ENCODE assay signal across 30 cellular contexts in the genomic region with DNA sequence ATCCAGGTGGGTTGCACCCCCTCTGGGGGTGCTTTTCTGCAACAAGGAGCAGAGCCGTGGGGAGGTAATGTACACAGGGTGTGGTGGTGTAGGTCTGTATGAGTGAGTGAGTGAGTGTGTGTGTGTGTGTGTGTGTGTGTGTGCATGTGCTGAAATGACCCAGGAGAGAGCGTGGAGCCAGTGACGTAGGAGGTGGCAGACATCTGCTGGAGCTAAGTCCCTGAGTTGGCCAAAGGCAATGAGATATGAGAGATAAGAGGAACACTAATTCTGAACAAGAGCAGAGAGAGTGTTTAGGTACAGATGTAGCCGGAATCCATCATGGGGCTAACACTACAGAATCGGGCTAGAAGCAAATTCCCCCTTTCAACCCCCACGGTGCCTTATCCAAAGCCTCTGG.
"Had no signal": no experiment of that assay in that cellular context is flagged by ENCODE, and none has a peak within 500 bp of the region (broad histone marks: within the 10 kb centered on the region; RNA-seq: fewer than 3 reads in every experiment).

No MANE protein-coding gene starts in this region.

- FAIRE-seq: islet of Langerhans had no signal

- H3K27ac ChIP-seq: body of pancreas, colonic mucosa, neutrophil, ovary, right lobe of liver, thyroid gland had no signal

- H3K9me3 ChIP-seq: body of pancreas, colonic mucosa, neutrophil, ovary, right lobe of liver, thyroid gland had no signal

- H3K4me1 ChIP-seq: body of pancreas, colonic mucosa had no signal

- H3K27ac Mint-ChIP-seq: activated CD4-positive, alpha-beta T cell treated with anti-CD3 and anti-CD28 coated beads, Interleukin-2, amount 10 ng/mL, durations not matched to agents 7 days and 5 days; activated CD8-positive, alpha-beta memory T cell treated with anti-CD3 and anti-CD28 coated beads, Interleukin-2, amount 10 ng/mL, durations not matched to agents 7 days and 5 days; activated naive CD8-positive, alpha-beta T cell; nephron; progenitor cell of endocrine pancreas; stimulated activated memory B cell treated with anti-CD40 and anti-IgM and Interleukin-4, amounts not matched to agents 10 μg/mL and 1 μg/mL and 100 μg/mL, for 72 hours had no signal

- H3K4me3 Mint-ChIP-seq: activated CD4-positive, alpha-beta T cell treated with anti-CD3 and anti-CD28 coated beads, Interleukin-2, amount 10 ng/mL, durations not matched to agents 7 days and 5 days; activated CD8-positive, alpha-beta memory T cell treated with anti-CD3 and anti-CD28 coated beads, Interleukin-2, amount 10 ng/mL, durations not matched to agents 7 days and 5 days; activated CD8-positive, alpha-beta T cell treated with anti-CD3 and anti-CD28 coated beads, Interleukin-2, amount 10 ng/mL, durations not matched to agents 7 days and 5 days; activated naive CD8-positive, alpha-beta T cell; activated T-cell treated with anti-CD3 and anti-CD28 coated beads, Interleukin-2, amount 50 U/mL, for 72 hours; nephron; stimulated activated memory B cell treated with anti-CD40 and anti-IgM and Interleukin-4, amounts not matched to agents 10 μg/mL and 1 μg/mL and 100 μg/mL, for 72 hours; stimulated activated naive CD8-positive, alpha-beta T cell treated with anti-CD3 and anti-CD28 coated beads, Interleukin-15, amount 100 ng/mL, for 72 hours had no signal

- H3K36me3 ChIP-seq: colonic mucosa, ovary, thyroid gland had no signal

- H3K27me3 ChIP-seq: body of pancreas, colonic mucosa, neutrophil, ovary, right lobe of liver, thyroid gland had no signal

- H3K4me1 Mint-ChIP-seq: activated CD4-positive, alpha-beta T cell treated with anti-CD3 and anti-CD28 coated beads, Interleukin-2, amount 10 ng/mL, durations not matched to agents 7 days and 5 days; activated CD8-positive, alpha-beta memory T cell treated with anti-CD3 and anti-CD28 coated beads, Interleukin-2, amount 10 ng/mL, durations not matched to agents 7 days and 5 days; nephron; stimulated activated memory B cell treated with anti-CD40 and anti-IgM and Interleukin-4, amounts not matched to agents 10 μg/mL and 1 μg/mL and 100 μg/mL, for 72 hours; stimulated activated naive CD8-positive, alpha-beta T cell treated with anti-CD3 and anti-CD28 coated beads, Interleukin-15, amount 100 ng/mL, for 72 hours had no signal

- H3K27me3 Mint-ChIP-seq: activated CD4-positive, alpha-beta T cell treated with anti-CD3 and anti-CD28 coated beads, Interleukin-2, amount 10 ng/mL, durations not matched to agents 7 days and 5 days; activated CD8-positive, alpha-beta memory T cell treated with anti-CD3 and anti-CD28 coated beads, Interleukin-2, amount 10 ng/mL, durations not matched to agents 7 days and 5 days; activated naive CD8-positive, alpha-beta T cell; progenitor cell of endocrine pancreas; stimulated activated memory B cell treated with anti-CD40 and anti-IgM and Interleukin-4, amounts not matched to agents 10 μg/mL and 1 μg/mL and 100 μg/mL, for 72 hours; stimulated activated naive CD8-positive, alpha-beta T cell treated with anti-CD3 and anti-CD28 coated beads, Interleukin-15, amount 100 ng/mL, for 72 hours had no signal

- ATAC-seq: activated CD8-positive, alpha-beta memory T cell treated with anti-CD3 and anti-CD28 coated beads, Interleukin-2, amount 10 ng/mL, durations not matched to agents 7 days and 5 days; activated CD8-positive, alpha-beta T cell treated with anti-CD3 and anti-CD28 coated beads, Interleukin-2, amount 10 ng/mL, durations not matched to agents 7 days and 5 days; activated T-cell treated with anti-CD3 and anti-CD28 coated beads, Interleukin-2, amount 50 U/mL, for 72 hours; body of pancreas; left cardiac atrium; left ventricle myocardium superior; right lobe of liver; stimulated activated memory B cell treated with anti-CD40 and anti-IgM and Interleukin-4, amounts not matched to agents 10 μg/mL and 1 μg/mL and 100 μg/mL, for 72 hours; stimulated activated naive CD8-positive, alpha-beta T cell treated with anti-CD3 and anti-CD28 coated beads, Interleukin-15, amount 100 ng/mL, for 72 hours had no signal

- H3K4me3 ChIP-seq: body of pancreas, colonic mucosa, ovary, right lobe of liver, thyroid gland had no signal

- DNase-seq: activated CD4-positive, alpha-beta T cell treated with anti-CD3 and anti-CD28 coated beads, Interleukin-2, amount 10 ng/mL, durations not matched to agents 7 days and 5 days; activated CD4-positive, CD25-positive, alpha-beta regulatory T cell treated with anti-CD3 and anti-CD28 coated beads, Interleukin-2, amount 50 U/mL, for 72 hours; activated CD8-positive, alpha-beta memory T cell treated with anti-CD3 and anti-CD28 coated beads, Interleukin-2, amount 10 ng/mL, durations not matched to agents 7 days and 5 days; activated CD8-positive, alpha-beta T cell treated with anti-CD3 and anti-CD28 coated beads, Interleukin-2, amount 10 ng/mL, durations not matched to agents 7 days and 5 days; activated naive CD4-positive, alpha-beta T cell treated with Interleukin-2 at 50 U/mL for 16 hours; activated T-cell treated with anti-CD3 and anti-CD28 coated beads for 4 hours; activated T-cell treated with anti-CD3 and anti-CD28 coated beads, Interleukin-2, amount 50 U/mL, for 72 hours; aorta; body of pancreas; cerebellar nuclear complex; colonic mucosa; effector memory CD4-positive, alpha-beta T cell; erythroblast; foreskin melanocyte; left cardiac atrium; left ventricle myocardium superior; ovary; right lobe of liver; stimulated activated CD4-positive, alpha-beta T cell treated with anti-CD3 and anti-CD28 coated beads, Interleukin-4, amount 100 ng/mL, for 4 hours; stimulated activated CD8-positive, alpha-beta memory T cell treated with anti-CD3 and anti-CD28 coated beads, Interleukin-4, amount 100 ng/mL, for 48 hours; stimulated activated naive CD8-positive, alpha-beta T cell treated with anti-CD3 and anti-CD28 coated beads, Interleukin-15, amount 100 ng/mL, for 72 hours; substantia nigra; T-helper 2 cell; thyroid gland had no signal

- H3K9me3 Mint-ChIP-seq: activated CD4-positive, alpha-beta T cell treated with anti-CD3 and anti-CD28 coated beads, Interleukin-2, amount 10 ng/mL, durations not matched to agents 7 days and 5 days; activated T-cell treated with anti-CD3 and anti-CD28 coated beads, Interleukin-2, amount 50 U/mL, for 72 hours; nephron; stimulated activated memory B cell treated with anti-CD40 and anti-IgM and Interleukin-4, amounts not matched to agents 10 μg/mL and 1 μg/mL and 100 μg/mL, for 72 hours; stimulated activated naive CD8-positive, alpha-beta T cell treated with anti-CD3 and anti-CD28 coated beads, Interleukin-15, amount 100 ng/mL, for 72 hours had no signal
